Comparison of ENCODE assay signal across 21 cellular contexts in the genomic region with DNA sequence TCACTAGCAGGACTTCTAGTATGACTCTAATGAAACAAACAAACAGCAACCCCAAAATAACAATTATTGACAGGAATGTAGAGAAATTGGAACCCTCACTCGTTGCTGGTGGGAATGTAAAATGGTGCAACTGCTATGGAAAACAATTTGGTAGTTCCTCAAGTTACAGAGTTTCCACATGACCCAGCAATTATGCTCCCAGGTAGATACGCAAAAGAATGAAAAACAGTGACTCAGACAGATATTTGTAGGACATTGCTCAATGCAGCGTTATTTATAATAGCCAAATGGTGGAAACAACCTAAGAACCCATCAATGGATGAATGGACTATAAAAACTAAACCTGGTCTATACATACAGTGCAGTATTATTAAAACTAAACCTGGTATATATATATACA.
"Had no signal": no experiment of that assay in that cellular context is flagged by ENCODE, and none has a peak within 500 bp of the region (broad histone marks: within the 10 kb centered on the region; RNA-seq: fewer than 3 reads in every experiment).

No MANE protein-coding gene starts in this region.

- H3K27me3 ChIP-seq: gastrocnemius medialis, ovary, right lobe of liver, suprapubic skin, transverse colon, vagina had no signal

- H3K27ac Mint-ChIP-seq: effector memory CD8-positive, alpha-beta T cell; memory B cell; natural killer cell; stimulated activated naive CD8-positive, alpha-beta T cell treated with anti-CD3 and anti-CD28 coated beads, Interleukin-15, amount 100 ng/mL, for 72 hours had no signal

- H3K27ac ChIP-seq: gastrocnemius medialis, lower lobe of right lung, ovary, right lobe of liver, suprapubic skin, transverse colon, vagina had no signal

- FAIRE-seq: keratinocyte, small intestine had no signal

- H3K4me3 Mint-ChIP-seq: effector memory CD8-positive, alpha-beta T cell; memory B cell; natural killer cell; stimulated activated naive CD8-positive, alpha-beta T cell treated with anti-CD3 and anti-CD28 coated beads, Interleukin-15, amount 100 ng/mL, for 72 hours had no signal

- H3K9me3 Mint-ChIP-seq: stimulated activated naive CD8-positive, alpha-beta T cell treated with anti-CD3 and anti-CD28 coated beads, Interleukin-15, amount 100 ng/mL, for 72 hours had no signal

- DNase-seq: cortex of kidney; effector memory CD8-positive, alpha-beta T cell; gastrocnemius medialis; head of caudate nucleus; left ventricle myocardium superior; lower lobe of right lung; natural killer cell; occipital lobe; ovary; right lobe of liver; small intestine; stimulated activated CD4-positive, alpha-beta T cell treated with anti-CD3 and anti-CD28 coated beads, Interleukin-1b, Interleukin-23, amount 100 ng/mL, for 48 hours; stimulated activated CD4-positive, alpha-beta T cell treated with anti-CD3 and anti-CD28 coated beads, Interleukin-4, amount 100 ng/mL, for 1 hour; stimulated activated CD8-positive, alpha-beta memory T cell treated with anti-CD3 and anti-CD28 coated beads, Interleukin-4, amount 100 ng/mL, for 48 hours; stimulated activated naive CD4-positive, alpha-beta T cell; stimulated activated naive CD8-positive, alpha-beta T cell treated with anti-CD3 and anti-CD28 coated beads, Interleukin-15, amount 100 ng/mL, for 72 hours; transverse colon had no signal

- ATAC-seq: effector memory CD8-positive, alpha-beta T cell; gastrocnemius medialis; left ventricle myocardium superior; lower lobe of right lung; natural killer cell; right lobe of liver; stimulated activated naive CD8-positive, alpha-beta T cell treated with anti-CD3 and anti-CD28 coated beads, Interleukin-15, amount 100 ng/mL, for 72 hours had no signal

- H3K4me3 ChIP-seq: gastrocnemius medialis, lower lobe of right lung, ovary, right lobe of liver, suprapubic skin, transverse colon, vagina had no signal

- H3K36me3 Mint-ChIP-seq: memory B cell had no signal

- H3K9me3 ChIP-seq: gastrocnemius medialis, lower lobe of right lung, ovary, right lobe of liver, suprapubic skin, transverse colon, vagina had no signal

- H3K36me3 ChIP-seq: gastrocnemius medialis, lower lobe of right lung, ovary, right lobe of liver, suprapubic skin, transverse colon, vagina had no signal

- H3K4me1 Mint-ChIP-seq: memory B cell; natural killer cell; stimulated activated naive CD8-positive, alpha-beta T cell treated with anti-CD3 and anti-CD28 coated beads, Interleukin-15, amount 100 ng/mL, for 72 hours had no signal

- H3K4me1 ChIP-seq: gastrocnemius medialis, lower lobe of right lung, right lobe of liver, suprapubic skin, transverse colon, vagina had no signal

- H3K27me3 Mint-ChIP-seq: effector memory CD8-positive, alpha-beta T cell; memory B cell; stimulated activated naive CD8-positive, alpha-beta T cell treated with anti-CD3 and anti-CD28 coated beads, Interleukin-15, amount 100 ng/mL, for 72 hours had no signal
